1 cellular context compared by ENCODE assay signal in the genomic region with DNA sequence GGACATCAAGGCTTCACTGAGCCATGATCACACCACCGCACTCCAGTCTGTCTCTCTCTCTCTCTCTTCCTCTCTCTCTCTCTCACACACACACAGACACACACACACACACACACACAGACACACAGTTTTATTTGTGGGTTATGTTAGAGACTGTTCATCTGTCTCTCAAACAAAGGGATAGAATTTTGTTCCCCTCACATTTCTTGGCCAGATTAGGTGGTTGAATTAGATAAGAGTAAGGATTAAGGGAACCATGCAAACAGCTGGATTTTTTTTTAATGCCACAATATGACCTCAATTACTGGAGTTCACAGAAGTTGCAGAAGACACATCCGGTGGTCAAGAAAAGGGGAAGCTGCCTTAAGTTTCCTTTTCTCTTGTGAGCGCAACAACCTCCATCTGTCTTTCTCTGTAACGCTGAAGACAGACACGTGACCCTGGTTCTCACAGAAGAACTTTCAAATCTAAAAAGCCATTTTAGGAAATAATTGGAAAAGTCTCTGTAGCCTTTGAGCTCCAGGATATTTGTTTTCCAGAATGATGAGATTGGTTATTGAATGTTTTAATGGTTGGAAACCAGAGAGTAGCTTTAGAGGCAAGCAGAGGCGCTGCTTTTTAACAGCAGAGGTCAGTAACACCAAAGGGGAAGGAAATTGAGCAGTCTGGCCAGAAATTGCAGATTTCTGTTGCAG.
TF ChIP-seq lines count a peak whose summit lies in the region.

No MANE protein-coding gene starts in this region.

TF ChIP-seq in HepG2, 621 proteins besides CTCF, POLR2A, EP300 and RAD21 (continued from another document and continues in another):
- TF ChIP-seq NCOA2 (CRISPR knock-in tag; IDR thresholded peaks at IDR 0.05) (peak; percentile 61), MTA1 (CRISPR knock-in tag; IDR thresholded peaks at IDR 0.05; ENCODE audit: borderline replicate concordance) (no peak), PHF21A (CRISPR knock-in tag; IDR thresholded peaks at IDR 0.05) (0 out of 2 replicates have a peak, but pooled peaks have one; percentile 33), MIER3 (CRISPR knock-in tag; IDR thresholded peaks at IDR 0.05; ENCODE audit: borderline replicate concordance) (peak; percentile 54; the same call in 1 of the 2 replicates), REXO4 (CRISPR knock-in tag; IDR thresholded peaks at IDR 0.05; ENCODE audit: borderline replicate concordance) (no peak), ZNF7 (CRISPR knock-in tag; IDR thresholded peaks at IDR 0.05) (no peak), KAT8 (CRISPR knock-in tag; IDR thresholded peaks at IDR 0.05) (peak; percentile 77), ZNF883 (CRISPR knock-in tag; IDR thresholded peaks at IDR 0.05; ENCODE audit: not compliant biosample characterization) (no peak), SMAD3 (CRISPR knock-in tag; IDR thresholded peaks at IDR 0.05) (peak; percentile 85; the same call in 1 of the 2 replicates), RAD51 (IDR thresholded peaks at IDR 0.05; ENCODE audit: borderline replicate concordance) (no peak), AGO1 (IDR thresholded peaks at IDR 0.05; ENCODE audit: low read depth, low read length, poor library complexity, severe bottlenecking) (no peak), SAP130 (CRISPR knock-in tag; IDR thresholded peaks at IDR 0.05; ENCODE audit: low read depth) (peak; percentile 61), GTF2F1 (IDR thresholded peaks at IDR 0.05; ENCODE audit: low read length) (no peak), ONECUT2 (CRISPR knock-in tag; IDR thresholded peaks at IDR 0.05) (0 out of 2 replicates have a peak, but pooled peaks have one; percentile 13), SIN3B (IDR thresholded peaks at IDR 0.05; ENCODE audit: low read length) (no peak), ZNF331 (CRISPR knock-in tag; IDR thresholded peaks at IDR 0.05) (peak; percentile 67; the same call in 1 of the 2 replicates), ZFAT (CRISPR knock-in tag; conservative IDR thresholded peaks at IDR 0.05) (no peak), ZNF839 (CRISPR knock-in tag; IDR thresholded peaks at IDR 0.05; ENCODE audit: borderline replicate concordance) (no peak), SMARCC2 (IDR thresholded peaks at IDR 0.05) (no peak), YEATS2 (CRISPR knock-in tag; IDR thresholded peaks at IDR 0.05; ENCODE audit: borderline replicate concordance) (peak; percentile 74; the same call in 1 of the 2 replicates), ZNF17 (CRISPR knock-in tag; IDR thresholded peaks at IDR 0.05) (no peak), ZNF282 (IDR thresholded peaks at IDR 0.05; ENCODE audit: partially characterized antibody) (no peak), SNAPC2 (CRISPR knock-in tag; IDR thresholded peaks at IDR 0.05) (no peak), KDM5A (IDR thresholded peaks at IDR 0.05; ENCODE audit: borderline replicate concordance, low read length) (no peak)
- TF ChIP-seq, protein P1, sequence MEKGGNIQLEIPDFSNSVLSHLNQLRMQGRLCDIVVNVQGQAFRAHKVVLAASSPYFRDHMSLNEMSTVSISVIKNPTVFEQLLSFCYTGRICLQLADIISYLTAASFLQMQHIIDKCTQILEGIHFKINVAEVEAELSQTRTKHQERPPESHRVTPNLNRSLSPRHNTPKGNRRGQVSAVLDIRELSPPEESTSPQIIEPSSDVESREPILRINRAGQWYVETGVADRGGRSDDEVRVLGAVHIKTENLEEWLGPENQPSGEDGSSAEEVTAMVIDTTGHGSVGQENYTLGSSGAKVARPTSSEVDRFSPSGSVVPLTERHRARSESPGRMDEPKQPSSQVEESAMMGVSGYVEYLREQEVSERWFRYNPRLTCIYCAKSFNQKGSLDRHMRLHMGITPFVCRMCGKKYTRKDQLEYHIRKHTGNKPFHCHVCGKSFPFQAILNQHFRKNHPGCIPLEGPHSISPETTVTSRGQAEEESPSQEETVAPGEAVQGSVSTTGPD (CRISPR knock-in tag; IDR thresholded peaks at IDR 0.05) = no peak
- TF ChIP-seq, protein P2, sequence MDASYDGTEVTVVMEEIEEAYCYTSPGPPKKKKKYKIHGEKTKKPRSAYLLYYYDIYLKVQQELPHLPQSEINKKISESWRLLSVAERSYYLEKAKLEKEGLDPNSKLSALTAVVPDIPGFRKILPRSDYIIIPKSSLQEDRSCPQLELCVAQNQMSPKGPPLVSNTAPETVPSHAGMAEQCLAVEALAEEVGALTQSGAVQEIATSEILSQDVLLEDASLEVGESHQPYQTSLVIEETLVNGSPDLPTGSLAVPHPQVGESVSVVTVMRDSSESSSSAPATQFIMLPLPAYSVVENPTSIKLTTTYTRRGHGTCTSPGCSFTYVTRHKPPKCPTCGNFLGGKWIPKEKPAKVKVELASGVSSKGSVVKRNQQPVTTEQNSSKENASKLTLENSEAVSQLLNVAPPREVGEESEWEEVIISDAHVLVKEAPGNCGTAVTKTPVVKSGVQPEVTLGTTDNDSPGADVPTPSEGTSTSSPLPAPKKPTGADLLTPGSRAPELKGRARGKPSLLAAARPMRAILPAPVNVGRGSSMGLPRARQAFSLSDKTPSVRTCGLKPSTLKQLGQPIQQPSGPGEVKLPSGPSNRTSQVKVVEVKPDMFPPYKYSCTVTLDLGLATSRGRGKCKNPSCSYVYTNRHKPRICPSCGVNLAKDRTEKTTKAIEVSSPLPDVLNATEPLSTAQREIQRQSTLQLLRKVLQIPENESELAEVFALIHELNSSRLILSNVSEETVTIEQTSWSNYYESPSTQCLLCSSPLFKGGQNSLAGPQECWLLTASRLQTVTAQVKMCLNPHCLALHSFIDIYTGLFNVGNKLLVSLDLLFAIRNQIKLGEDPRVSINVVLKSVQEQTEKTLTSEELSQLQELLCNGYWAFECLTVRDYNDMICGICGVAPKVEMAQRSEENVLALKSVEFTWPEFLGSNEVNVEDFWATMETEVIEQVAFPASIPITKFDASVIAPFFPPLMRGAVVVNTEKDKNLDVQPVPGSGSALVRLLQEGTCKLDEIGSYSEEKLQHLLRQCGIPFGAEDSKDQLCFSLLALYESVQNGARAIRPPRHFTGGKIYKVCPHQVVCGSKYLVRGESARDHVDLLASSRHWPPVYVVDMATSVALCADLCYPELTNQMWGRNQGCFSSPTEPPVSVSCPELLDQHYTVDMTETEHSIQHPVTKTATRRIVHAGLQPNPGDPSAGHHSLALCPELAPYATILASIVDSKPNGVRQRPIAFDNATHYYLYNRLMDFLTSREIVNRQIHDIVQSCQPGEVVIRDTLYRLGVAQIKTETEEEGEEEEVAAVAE (CRISPR knock-in tag; IDR thresholded peaks at IDR 0.05; ENCODE audit: borderline replicate concordance) = peak; percentile 68; the same call in 1 of the 2 replicates
- TF ChIP-seq, protein P3, sequence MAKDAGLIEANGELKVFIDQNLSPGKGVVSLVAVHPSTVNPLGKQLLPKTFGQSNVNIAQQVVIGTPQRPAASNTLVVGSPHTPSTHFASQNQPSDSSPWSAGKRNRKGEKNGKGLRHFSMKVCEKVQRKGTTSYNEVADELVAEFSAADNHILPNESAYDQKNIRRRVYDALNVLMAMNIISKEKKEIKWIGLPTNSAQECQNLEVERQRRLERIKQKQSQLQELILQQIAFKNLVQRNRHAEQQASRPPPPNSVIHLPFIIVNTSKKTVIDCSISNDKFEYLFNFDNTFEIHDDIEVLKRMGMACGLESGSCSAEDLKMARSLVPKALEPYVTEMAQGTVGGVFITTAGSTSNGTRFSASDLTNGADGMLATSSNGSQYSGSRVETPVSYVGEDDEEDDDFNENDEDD (CRISPR knock-in tag; IDR thresholded peaks at IDR 0.05; ENCODE audit: borderline replicate concordance) = no peak
- TF ChIP-seq, protein P4, sequence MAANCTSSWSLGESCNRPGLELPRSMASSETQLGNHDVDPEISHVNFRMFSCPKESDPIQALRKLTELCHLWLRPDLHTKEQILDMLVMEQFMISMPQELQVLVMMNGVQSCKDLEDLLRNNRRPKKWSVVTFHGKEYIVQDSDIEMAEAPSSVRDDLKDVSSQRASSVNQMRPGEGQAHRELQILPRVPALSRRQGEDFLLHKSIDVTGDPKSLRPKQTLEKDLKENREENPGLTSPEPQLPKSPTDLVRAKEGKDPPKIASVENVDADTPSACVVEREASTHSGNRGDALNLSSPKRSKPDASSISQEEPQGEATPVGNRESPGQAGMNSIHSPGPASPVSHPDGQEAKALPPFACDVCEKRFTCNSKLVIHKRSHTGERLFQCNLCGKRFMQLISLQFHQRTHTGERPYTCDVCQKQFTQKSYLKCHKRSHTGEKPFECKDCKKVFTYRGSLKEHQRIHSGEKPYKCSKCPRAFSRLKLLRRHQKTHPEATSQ (CRISPR knock-in tag; IDR thresholded peaks at IDR 0.05; ENCODE audit: borderline replicate concordance) = no peak; the same call in 1 of the 2 replicates
- TF ChIP-seq, protein P5, sequence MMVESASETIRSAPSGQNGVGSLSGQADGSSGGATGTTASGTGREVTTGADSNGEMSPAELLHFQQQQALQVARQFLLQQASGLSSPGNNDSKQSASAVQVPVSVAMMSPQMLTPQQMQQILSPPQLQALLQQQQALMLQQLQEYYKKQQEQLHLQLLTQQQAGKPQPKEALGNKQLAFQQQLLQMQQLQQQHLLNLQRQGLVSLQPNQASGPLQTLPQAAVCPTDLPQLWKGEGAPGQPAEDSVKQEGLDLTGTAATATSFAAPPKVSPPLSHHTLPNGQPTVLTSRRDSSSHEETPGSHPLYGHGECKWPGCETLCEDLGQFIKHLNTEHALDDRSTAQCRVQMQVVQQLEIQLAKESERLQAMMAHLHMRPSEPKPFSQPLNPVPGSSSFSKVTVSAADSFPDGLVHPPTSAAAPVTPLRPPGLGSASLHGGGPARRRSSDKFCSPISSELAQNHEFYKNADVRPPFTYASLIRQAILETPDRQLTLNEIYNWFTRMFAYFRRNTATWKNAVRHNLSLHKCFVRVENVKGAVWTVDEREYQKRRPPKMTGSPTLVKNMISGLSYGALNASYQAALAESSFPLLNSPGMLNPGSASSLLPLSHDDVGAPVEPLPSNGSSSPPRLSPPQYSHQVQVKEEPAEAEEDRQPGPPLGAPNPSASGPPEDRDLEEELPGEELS (CRISPR knock-in tag; IDR thresholded peaks at IDR 0.05) = peak; percentile 72
- TF ChIP-seq, protein P6, sequence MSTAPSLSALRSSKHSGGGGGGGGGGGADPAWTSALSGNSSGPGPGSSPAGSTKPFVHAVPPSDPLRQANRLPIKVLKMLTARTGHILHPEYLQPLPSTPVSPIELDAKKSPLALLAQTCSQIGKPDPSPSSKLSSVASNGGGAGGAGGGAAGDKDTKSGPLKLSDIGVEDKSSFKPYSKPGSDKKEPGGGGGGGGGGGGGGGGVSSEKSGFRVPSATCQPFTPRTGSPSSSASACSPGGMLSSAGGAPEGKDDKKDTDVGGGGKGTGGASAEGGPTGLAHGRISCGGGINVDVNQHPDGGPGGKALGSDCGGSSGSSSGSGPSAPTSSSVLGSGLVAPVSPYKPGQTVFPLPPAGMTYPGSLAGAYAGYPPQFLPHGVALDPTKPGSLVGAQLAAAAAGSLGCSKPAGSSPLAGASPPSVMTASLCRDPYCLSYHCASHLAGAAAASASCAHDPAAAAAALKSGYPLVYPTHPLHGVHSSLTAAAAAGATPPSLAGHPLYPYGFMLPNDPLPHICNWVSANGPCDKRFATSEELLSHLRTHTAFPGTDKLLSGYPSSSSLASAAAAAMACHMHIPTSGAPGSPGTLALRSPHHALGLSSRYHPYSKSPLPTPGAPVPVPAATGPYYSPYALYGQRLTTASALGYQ (CRISPR knock-in tag; IDR thresholded peaks at IDR 0.05) = no peak
- TF ChIP-seq, protein P7, sequence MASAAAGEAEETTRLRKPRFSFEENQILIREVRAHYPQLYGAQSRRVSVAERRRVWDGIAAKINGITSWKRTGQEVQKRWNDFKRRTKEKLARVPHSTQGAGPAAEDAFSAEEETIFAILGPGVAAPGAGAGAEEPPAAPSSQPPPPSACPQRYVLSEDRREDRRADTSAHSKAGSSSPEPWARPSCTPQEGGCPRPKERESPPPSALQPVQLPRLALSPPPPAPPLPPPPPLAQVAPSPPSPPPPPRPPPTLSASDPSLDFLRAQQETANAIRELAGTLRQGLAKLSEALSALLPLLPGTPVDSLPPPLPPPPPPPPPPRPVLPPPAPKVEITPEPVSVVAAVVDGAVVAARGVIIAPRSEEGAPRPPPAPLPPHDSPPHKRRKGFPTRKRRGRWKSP (CRISPR knock-in tag; IDR thresholded peaks at IDR 0.05) = no peak
- TF ChIP-seq, protein P8, sequence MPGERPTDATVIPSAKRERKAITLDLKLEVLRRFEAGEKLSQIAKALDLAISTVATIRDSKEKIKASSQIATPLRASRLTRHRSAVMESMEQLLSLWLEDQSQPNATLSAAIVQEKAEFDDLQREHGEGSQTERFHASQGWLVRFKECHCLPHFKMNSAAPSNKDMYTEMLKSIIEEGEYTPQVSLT (CRISPR knock-in tag; IDR thresholded peaks at IDR 0.05; ENCODE audit: borderline replicate concordance, low read depth) = no peak
- TF ChIP-seq, protein P9, sequence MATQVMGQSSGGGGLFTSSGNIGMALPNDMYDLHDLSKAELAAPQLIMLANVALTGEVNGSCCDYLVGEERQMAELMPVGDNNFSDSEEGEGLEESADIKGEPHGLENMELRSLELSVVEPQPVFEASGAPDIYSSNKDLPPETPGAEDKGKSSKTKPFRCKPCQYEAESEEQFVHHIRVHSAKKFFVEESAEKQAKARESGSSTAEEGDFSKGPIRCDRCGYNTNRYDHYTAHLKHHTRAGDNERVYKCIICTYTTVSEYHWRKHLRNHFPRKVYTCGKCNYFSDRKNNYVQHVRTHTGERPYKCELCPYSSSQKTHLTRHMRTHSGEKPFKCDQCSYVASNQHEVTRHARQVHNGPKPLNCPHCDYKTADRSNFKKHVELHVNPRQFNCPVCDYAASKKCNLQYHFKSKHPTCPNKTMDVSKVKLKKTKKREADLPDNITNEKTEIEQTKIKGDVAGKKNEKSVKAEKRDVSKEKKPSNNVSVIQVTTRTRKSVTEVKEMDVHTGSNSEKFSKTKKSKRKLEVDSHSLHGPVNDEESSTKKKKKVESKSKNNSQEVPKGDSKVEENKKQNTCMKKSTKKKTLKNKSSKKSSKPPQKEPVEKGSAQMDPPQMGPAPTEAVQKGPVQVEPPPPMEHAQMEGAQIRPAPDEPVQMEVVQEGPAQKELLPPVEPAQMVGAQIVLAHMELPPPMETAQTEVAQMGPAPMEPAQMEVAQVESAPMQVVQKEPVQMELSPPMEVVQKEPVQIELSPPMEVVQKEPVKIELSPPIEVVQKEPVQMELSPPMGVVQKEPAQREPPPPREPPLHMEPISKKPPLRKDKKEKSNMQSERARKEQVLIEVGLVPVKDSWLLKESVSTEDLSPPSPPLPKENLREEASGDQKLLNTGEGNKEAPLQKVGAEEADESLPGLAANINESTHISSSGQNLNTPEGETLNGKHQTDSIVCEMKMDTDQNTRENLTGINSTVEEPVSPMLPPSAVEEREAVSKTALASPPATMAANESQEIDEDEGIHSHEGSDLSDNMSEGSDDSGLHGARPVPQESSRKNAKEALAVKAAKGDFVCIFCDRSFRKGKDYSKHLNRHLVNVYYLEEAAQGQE (IDR thresholded peaks at IDR 0.05; ENCODE audit: borderline replicate concordance in 1 of 2, low read depth in 1 of 2, low read length in 2 of 2) = no peak
- TF ChIP-seq, protein P10, sequence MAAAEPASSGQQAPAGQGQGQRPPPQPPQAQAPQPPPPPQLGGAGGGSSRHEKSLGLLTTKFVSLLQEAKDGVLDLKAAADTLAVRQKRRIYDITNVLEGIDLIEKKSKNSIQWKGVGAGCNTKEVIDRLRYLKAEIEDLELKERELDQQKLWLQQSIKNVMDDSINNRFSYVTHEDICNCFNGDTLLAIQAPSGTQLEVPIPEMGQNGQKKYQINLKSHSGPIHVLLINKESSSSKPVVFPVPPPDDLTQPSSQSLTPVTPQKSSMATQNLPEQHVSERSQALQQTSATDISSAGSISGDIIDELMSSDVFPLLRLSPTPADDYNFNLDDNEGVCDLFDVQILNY (CRISPR knock-in tag; conservative IDR thresholded peaks at IDR 0.05) = no peak
- TF ChIP-seq, protein P11, sequence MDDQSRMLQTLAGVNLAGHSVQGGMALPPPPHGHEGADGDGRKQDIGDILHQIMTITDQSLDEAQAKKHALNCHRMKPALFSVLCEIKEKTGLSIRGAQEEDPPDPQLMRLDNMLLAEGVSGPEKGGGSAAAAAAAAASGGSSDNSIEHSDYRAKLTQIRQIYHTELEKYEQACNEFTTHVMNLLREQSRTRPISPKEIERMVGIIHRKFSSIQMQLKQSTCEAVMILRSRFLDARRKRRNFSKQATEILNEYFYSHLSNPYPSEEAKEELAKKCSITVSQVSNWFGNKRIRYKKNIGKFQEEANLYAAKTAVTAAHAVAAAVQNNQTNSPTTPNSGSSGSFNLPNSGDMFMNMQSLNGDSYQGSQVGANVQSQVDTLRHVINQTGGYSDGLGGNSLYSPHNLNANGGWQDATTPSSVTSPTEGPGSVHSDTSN (CRISPR knock-in tag; IDR thresholded peaks at IDR 0.05; ENCODE audit: borderline replicate concordance) = no peak
